Comparison of ENCODE assay signal across 1 cellular context in the genomic region with DNA sequence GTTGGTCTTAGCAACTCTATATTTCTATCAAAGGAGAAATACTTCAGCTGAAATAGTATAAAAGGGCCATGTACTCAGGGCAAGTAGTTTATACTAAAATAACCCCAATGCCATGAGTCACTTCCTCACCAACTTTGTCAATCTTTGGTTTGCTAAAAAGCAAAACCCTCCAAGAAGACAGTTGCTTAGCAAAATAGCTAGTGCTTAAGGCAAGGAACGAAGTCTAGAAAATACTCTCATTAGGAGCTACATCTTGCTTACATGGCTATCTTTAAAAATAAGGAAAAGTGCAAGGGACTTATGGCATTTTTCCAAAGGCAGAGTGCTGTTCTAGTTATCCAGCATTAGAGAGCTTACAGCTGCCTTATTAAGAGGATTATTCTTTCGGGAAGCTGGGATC.
A peak's percentile ranks its signal among the peaks of the same experiment; 100 is the strongest.
TF ChIP-seq lines count a peak whose summit lies in the region.

No MANE protein-coding gene starts in this region.

TF ChIP-seq in IMR-90, 13 proteins besides CTCF, POLR2A, EP300 and RAD21:
- TF ChIP-seq MAFK (IDR thresholded peaks at IDR 0.05; ENCODE audit: low read depth, low read length) (peak; percentile 25; the same call in 1 of the 2 replicates), MAZ (IDR thresholded peaks at IDR 0.05; ENCODE audit: borderline replicate concordance, low read depth, low read length) (no peak), BHLHE40 (IDR thresholded peaks at IDR 0.05; ENCODE audit: low read depth, low read length) (peak; percentile 27; the same call in 1 of the 2 replicates), FOS (IDR thresholded peaks at IDR 0.05; ENCODE audit: low read depth, low read length) (peak; percentile 74; the same call in 1 of the 2 replicates)
